In the genomic region with DNA sequence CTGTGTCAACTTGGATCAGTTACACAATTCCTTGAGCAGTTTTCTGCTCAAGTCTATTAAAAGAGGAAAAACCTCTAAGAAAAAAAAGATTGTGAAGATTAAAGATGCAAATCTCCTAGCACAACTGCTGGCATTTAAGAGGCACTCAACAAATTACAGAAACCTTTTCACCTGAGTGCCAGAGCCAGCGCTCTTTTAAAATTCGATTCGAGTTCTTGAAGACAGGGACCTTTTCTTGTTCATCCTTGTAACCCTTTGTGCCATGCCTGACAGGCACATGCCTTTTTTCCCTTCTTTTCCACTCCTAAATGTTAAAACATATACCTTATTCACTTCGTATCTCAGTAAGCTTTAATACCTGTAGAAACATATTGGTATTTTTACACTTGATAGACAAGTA, we compare ENCODE assay signal across 1 cellular context.
TF ChIP-seq lines count a peak whose summit lies in the region.

No MANE protein-coding gene starts in this region.

TF ChIP-seq in H1, 55 proteins besides CTCF, POLR2A, EP300 and RAD21 (continued from another document):
- TF ChIP-seq RFX5 (IDR thresholded peaks at IDR 0.05; ENCODE audit: borderline replicate concordance, low read depth, low read length), result no peak
- TF ChIP-seq SIN3A (conservative IDR thresholded peaks at IDR 0.05 in 1 of 2, IDR thresholded peaks at IDR 0.05 in 1 of 2; ENCODE audit: low read depth in 1 of 2, low read length in 2 of 2), result no peak
- TF ChIP-seq RNF2 (IDR thresholded peaks at IDR 0.05; ENCODE audit: borderline replicate concordance, low read depth, low read length, missing control alignments, poor library complexity, severe bottlenecking), result no peak
- no peak for TF ChIP-seq CBX5 (IDR thresholded peaks at IDR 0.05; ENCODE audit: low read depth, low read length)
- no peak for TF ChIP-seq MAX (IDR thresholded peaks at IDR 0.05)
- TF ChIP-seq ASH2L (IDR thresholded peaks at IDR 0.05; ENCODE audit: low read length), result no peak
- no peak for TF ChIP-seq BACH1 (IDR thresholded peaks at IDR 0.05; ENCODE audit: low read length)
- TF ChIP-seq SP4 (IDR thresholded peaks at IDR 0.05; ENCODE audit: low read length), result no peak
- TF ChIP-seq NANOG (IDR thresholded peaks at IDR 0.05; ENCODE audit: insufficient read depth, low read depth, low read length, poor library complexity, severe bottlenecking), result no peak
- TF ChIP-seq BCL11A (IDR thresholded peaks at IDR 0.05; ENCODE audit: low read depth in 2 of 2, low read length in 2 of 2), result no peak
- no peak for TF ChIP-seq ZNF274 (IDR thresholded peaks at IDR 0.05; ENCODE audit: borderline replicate concordance, extremely low read depth, low read length)
- no peak for TF ChIP-seq SRF (IDR thresholded peaks at IDR 0.05; ENCODE audit: low read depth, low read length)
- TF ChIP-seq, protein P1, sequence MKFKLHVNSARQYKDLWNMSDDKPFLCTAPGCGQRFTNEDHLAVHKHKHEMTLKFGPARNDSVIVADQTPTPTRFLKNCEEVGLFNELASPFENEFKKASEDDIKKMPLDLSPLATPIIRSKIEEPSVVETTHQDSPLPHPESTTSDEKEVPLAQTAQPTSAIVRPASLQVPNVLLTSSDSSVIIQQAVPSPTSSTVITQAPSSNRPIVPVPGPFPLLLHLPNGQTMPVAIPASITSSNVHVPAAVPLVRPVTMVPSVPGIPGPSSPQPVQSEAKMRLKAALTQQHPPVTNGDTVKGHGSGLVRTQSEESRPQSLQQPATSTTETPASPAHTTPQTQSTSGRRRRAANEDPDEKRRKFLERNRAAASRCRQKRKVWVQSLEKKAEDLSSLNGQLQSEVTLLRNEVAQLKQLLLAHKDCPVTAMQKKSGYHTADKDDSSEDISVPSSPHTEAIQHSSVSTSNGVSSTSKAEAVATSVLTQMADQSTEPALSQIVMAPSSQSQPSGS (IDR thresholded peaks at IDR 0.05; ENCODE audit: low read length), result no peak
- no peak for TF ChIP-seq SP2 (IDR thresholded peaks at IDR 0.05; ENCODE audit: low read length)
- no peak for TF ChIP-seq SIX5 (IDR thresholded peaks at IDR 0.05; ENCODE audit: low read depth, low read length)
- TF ChIP-seq JUND (IDR thresholded peaks at IDR 0.05; ENCODE audit: low read length), result no peak
